Comparison of ENCODE assay signal across 37 cellular contexts in genomic region chr6:129932321-129932720, GRCh38.
"Had no signal": no experiment of that assay in that cellular context is flagged by ENCODE, and none has a peak within 500 bp of the region (broad histone marks: within the 10 kb centered on the region; RNA-seq: fewer than 3 reads in every experiment).

No MANE protein-coding gene starts in this region.

- H3K27ac ChIP-seq: adrenal gland, body of pancreas, brain microvascular endothelial cell, breast epithelium, VCaP had no signal

- H3K27ac Mint-ChIP-seq: activated B cell treated with CpG ODN at 0.5 μM for 24 hours; activated CD4-positive, alpha-beta memory T cell treated with anti-CD3 and anti-CD28 coated beads for 36 hours; activated CD4-positive, alpha-beta T cell treated with anti-CD3 and anti-CD28 coated beads, Interleukin-2, amount 10 ng/mL, durations not matched to agents 24 days and 14 days; activated CD8-positive, alpha-beta T cell treated with anti-CD3 and anti-CD28 coated beads for 36 hours; activated naive CD4-positive, alpha-beta T cell treated with anti-CD3 and anti-CD28 coated beads for 36 hours; activated naive CD4-positive, alpha-beta T cell treated with anti-CD3 and anti-CD28 coated beads, Interleukin-2, amount 50 U/mL, for 72 hours; activated naive CD8-positive, alpha-beta T cell treated with anti-CD3 and anti-CD28 coated beads for 36 hours; activated T-cell treated with anti-CD3 and anti-CD28 coated beads, Interleukin-2, amount 50 U/mL, for 72 hours; activated T-helper 1 cell treated with anti-CD3 and anti-CD28 coated beads, Interleukin-12 subunit alpha, Interleukin-12 subunit beta, Interleukin-2, Interleukin-4 antibody, amounts not matched to agents 30 ng/mL and 10 ng/mL and 1 ng/mL, durations not matched to agents 14 hours and 24 hours and 36 hours; activated T-helper 17 cell treated with anti-CD3 and anti-CD28 coated beads, Interleukin-2, amount 50 U/mL, for 72 hours; T-helper 1 cell treated with Interleukin-12 subunit alpha and Interleukin-12 subunit beta and Interleukin-4 antibody, amounts not matched to agents 30 μg/mL and 1 μg/mL, for 36 hours; T-helper 2 cell treated with Interferon-gamma antibody and Interleukin-4, amounts not matched to agents 5 μg/mL and 100 μg/mL, for 36 hours had no signal

- ATAC-seq: activated CD8-positive, alpha-beta T cell treated with anti-CD3 and anti-CD28 coated beads for 36 hours; activated naive CD4-positive, alpha-beta T cell treated with anti-CD3 and anti-CD28 coated beads, Interleukin-2, amount 50 U/mL, for 72 hours; activated T-cell treated with anti-CD3 and anti-CD28 coated beads, Interleukin-2, amount 50 U/mL, for 4 hours; activated T-cell treated with anti-CD3 and anti-CD28 coated beads, Interleukin-2, amount 50 U/mL, for 72 hours; activated T-helper 17 cell treated with anti-CD3 and anti-CD28 coated beads, Interleukin-2, amount 50 U/mL, for 72 hours; body of pancreas had no signal

- H3K4me3 ChIP-seq: adrenal gland, body of pancreas, breast epithelium had no signal

- H3K9me3 ChIP-seq: adrenal gland, body of pancreas, breast epithelium had no signal

- DNase-seq: activated B cell treated with CpG ODN at 0.5 μM for 24 hours; activated CD4-positive, alpha-beta memory T cell treated with anti-CD3 and anti-CD28 coated beads for 36 hours; activated CD4-positive, alpha-beta T cell treated with anti-CD3 and anti-CD28 coated beads for 4 hours; activated CD4-positive, alpha-beta T cell treated with anti-CD3 and anti-CD28 coated beads, Interleukin-2, amount 50 U/mL, for 1 hour; activated CD4-positive, alpha-beta T cell treated with anti-CD3 and anti-CD28 coated beads, Interleukin-2, amount 50 U/mL, for 4 hours; activated CD4-positive, CD25-positive, alpha-beta regulatory T cell treated with anti-CD3 and anti-CD28 coated beads, Interleukin-2, amount 50 U/mL, for 72 hours; activated CD8-positive, alpha-beta memory T cell treated with anti-CD3 and anti-CD28 coated beads, Interleukin-2, amount 50 U/mL, for 4 hours; activated CD8-positive, alpha-beta T cell treated with anti-CD3 and anti-CD28 coated beads for 36 hours; activated effector memory CD4-positive, alpha-beta T cell treated with anti-CD3 and anti-CD28 coated beads, Interleukin-2, amount 50 U/mL, for 16 hours; activated gamma-delta T cell treated with Interleukin-2 at 50 U/mL for 16 hours; activated naive CD4-positive, alpha-beta T cell; activated naive CD4-positive, alpha-beta T cell treated with anti-CD3 and anti-CD28 coated beads for 36 hours; activated naive CD4-positive, alpha-beta T cell treated with anti-CD3 and anti-CD28 coated beads, Interleukin-2, amount 50 U/mL, for 16 hours; activated naive CD8-positive, alpha-beta T cell treated with anti-CD3 and anti-CD28 coated beads for 36 hours; activated T-cell treated with anti-CD3 and anti-CD28 coated beads for 4 hours; activated T-cell treated with anti-CD3 and anti-CD28 coated beads, Interleukin-2, amount 50 U/mL, for 1 hour; activated T-cell treated with anti-CD3 and anti-CD28 coated beads, Interleukin-2, amount 50 U/mL, for 4 hours; activated T-cell treated with anti-CD3 and anti-CD28 coated beads, Interleukin-2, amount 50 U/mL, for 72 hours; adrenal gland; amniotic stem cell; aorta; body of pancreas; brain microvascular endothelial cell; central memory CD4-positive, alpha-beta T cell; T-helper 1 cell; T-helper 2 cell; T-helper 9 cell had no signal

- FAIRE-seq: astrocyte, TTC549 had no signal

- H3K36me3 ChIP-seq: adrenal gland, brain microvascular endothelial cell, breast epithelium had no signal

- H3K4me3 Mint-ChIP-seq: activated B cell treated with CpG ODN at 0.5 μM for 24 hours; activated CD4-positive, alpha-beta memory T cell treated with anti-CD3 and anti-CD28 coated beads for 36 hours; activated CD4-positive, alpha-beta T cell treated with anti-CD3 and anti-CD28 coated beads, Interleukin-2, amount 10 ng/mL, durations not matched to agents 24 days and 14 days; activated CD8-positive, alpha-beta T cell treated with anti-CD3 and anti-CD28 coated beads for 36 hours; activated naive CD4-positive, alpha-beta T cell treated with anti-CD3 and anti-CD28 coated beads for 36 hours; activated naive CD8-positive, alpha-beta T cell treated with anti-CD3 and anti-CD28 coated beads for 36 hours; activated T-cell treated with anti-CD3 and anti-CD28 coated beads, Interleukin-2, amount 50 U/mL, for 4 hours; activated T-cell treated with anti-CD3 and anti-CD28 coated beads, Interleukin-2, amount 50 U/mL, for 72 hours; activated T-helper 1 cell treated with anti-CD3 and anti-CD28 coated beads, Interleukin-12 subunit alpha, Interleukin-12 subunit beta, Interleukin-2, Interleukin-4 antibody, amounts not matched to agents 30 ng/mL and 10 ng/mL and 1 ng/mL, durations not matched to agents 14 hours and 24 hours and 36 hours; activated T-helper 17 cell treated with anti-CD3 and anti-CD28 coated beads, Interleukin-2, amount 50 U/mL, for 72 hours; T-helper 1 cell treated with Interleukin-12 subunit alpha and Interleukin-12 subunit beta and Interleukin-4 antibody, amounts not matched to agents 30 μg/mL and 1 μg/mL, for 36 hours; T-helper 2 cell treated with Interferon-gamma antibody and Interleukin-4, amounts not matched to agents 5 μg/mL and 100 μg/mL, for 36 hours had no signal

- H3K4me1 Mint-ChIP-seq: activated CD4-positive, alpha-beta T cell treated with anti-CD3 and anti-CD28 coated beads, Interleukin-2, amount 10 ng/mL, durations not matched to agents 24 days and 14 days; activated naive CD8-positive, alpha-beta T cell treated with anti-CD3 and anti-CD28 coated beads for 36 hours; activated T-helper 17 cell treated with anti-CD3 and anti-CD28 coated beads, Interleukin-2, amount 50 U/mL, for 72 hours had no signal

- H3K27me3 Mint-ChIP-seq: activated CD4-positive, alpha-beta memory T cell treated with anti-CD3 and anti-CD28 coated beads for 36 hours; activated CD4-positive, alpha-beta T cell treated with anti-CD3 and anti-CD28 coated beads, Interleukin-2, amount 10 ng/mL, durations not matched to agents 24 days and 14 days had no signal

- H3K4me1 ChIP-seq: adrenal gland, body of pancreas, breast epithelium had no signal

- H3K9me3 Mint-ChIP-seq: activated B cell treated with CpG ODN at 0.5 μM for 24 hours; activated CD4-positive, alpha-beta memory T cell treated with anti-CD3 and anti-CD28 coated beads for 36 hours; activated CD4-positive, alpha-beta T cell treated with anti-CD3 and anti-CD28 coated beads, Interleukin-2, amount 10 ng/mL, durations not matched to agents 24 days and 14 days; activated CD8-positive, alpha-beta T cell treated with anti-CD3 and anti-CD28 coated beads for 36 hours; activated naive CD4-positive, alpha-beta T cell treated with anti-CD3 and anti-CD28 coated beads for 36 hours; activated naive CD4-positive, alpha-beta T cell treated with anti-CD3 and anti-CD28 coated beads, Interleukin-2, amount 50 U/mL, for 72 hours; activated naive CD8-positive, alpha-beta T cell treated with anti-CD3 and anti-CD28 coated beads for 36 hours; activated T-cell treated with anti-CD3 and anti-CD28 coated beads, Interleukin-2, amount 50 U/mL, for 4 hours; activated T-cell treated with anti-CD3 and anti-CD28 coated beads, Interleukin-2, amount 50 U/mL, for 72 hours; activated T-helper 1 cell treated with anti-CD3 and anti-CD28 coated beads, Interleukin-12 subunit alpha, Interleukin-12 subunit beta, Interleukin-2, Interleukin-4 antibody, amounts not matched to agents 30 ng/mL and 10 ng/mL and 1 ng/mL, durations not matched to agents 14 hours and 24 hours and 36 hours; activated T-helper 17 cell treated with anti-CD3 and anti-CD28 coated beads, Interleukin-2, amount 50 U/mL, for 72 hours; T-helper 1 cell treated with Interleukin-12 subunit alpha and Interleukin-12 subunit beta and Interleukin-4 antibody, amounts not matched to agents 30 μg/mL and 1 μg/mL, for 36 hours; T-helper 2 cell treated with Interferon-gamma antibody and Interleukin-4, amounts not matched to agents 5 μg/mL and 100 μg/mL, for 36 hours had no signal

- H3K27me3 ChIP-seq: adrenal gland, body of pancreas, brain microvascular endothelial cell, breast epithelium had no signal

- H3K36me3 Mint-ChIP-seq: activated CD4-positive, alpha-beta memory T cell treated with anti-CD3 and anti-CD28 coated beads for 36 hours; activated naive CD4-positive, alpha-beta T cell treated with anti-CD3 and anti-CD28 coated beads, Interleukin-2, amount 50 U/mL, for 72 hours; activated naive CD8-positive, alpha-beta T cell treated with anti-CD3 and anti-CD28 coated beads for 36 hours had no signal
